1 cellular context compared by ENCODE assay signal in the genomic region with DNA sequence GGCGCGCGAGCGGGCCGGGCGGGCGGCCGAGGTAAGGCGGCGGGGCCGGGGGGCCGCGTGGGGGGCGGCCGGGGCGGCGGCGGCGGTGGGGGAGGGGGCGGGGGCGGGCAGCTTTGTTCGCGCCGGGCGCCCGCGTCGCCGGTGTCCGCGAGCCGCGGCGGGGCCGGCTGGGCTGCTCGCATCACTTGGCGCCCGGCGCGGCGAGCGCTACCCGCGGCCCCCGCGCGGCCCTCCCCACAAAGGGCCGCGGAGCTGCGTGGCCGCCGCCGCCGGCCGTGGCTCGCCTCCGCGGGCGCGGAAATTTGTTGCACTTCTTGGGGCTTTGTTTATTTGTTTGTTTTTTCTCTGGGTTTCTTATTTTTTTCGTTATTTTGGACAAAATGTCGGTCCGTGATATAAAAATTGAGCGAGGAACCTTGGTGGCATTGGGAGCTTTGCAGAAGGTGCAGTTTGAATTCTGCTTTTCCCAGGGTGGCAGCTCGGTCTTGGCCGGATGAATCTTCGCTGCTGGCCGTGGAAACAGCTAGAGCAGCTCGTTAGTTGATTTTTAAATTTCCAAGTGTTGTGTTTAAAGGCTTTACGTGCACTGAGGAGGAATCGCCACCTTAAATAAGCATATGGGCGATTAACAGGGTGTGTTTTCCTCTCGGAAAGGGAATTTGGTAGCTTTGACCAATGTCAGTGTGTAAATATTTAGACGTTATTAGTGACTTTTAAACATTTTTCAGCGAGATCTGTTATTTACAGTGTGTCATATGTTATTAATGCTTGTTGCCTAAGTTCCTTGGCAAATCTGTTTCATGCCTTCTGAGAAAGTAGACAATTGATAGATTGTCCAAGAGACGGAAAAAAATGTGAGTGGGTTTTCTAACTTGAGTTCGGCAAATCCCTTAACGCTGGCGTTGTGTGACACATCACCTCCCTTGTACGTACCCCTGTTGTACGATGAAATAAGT.
TF ChIP-seq lines count a peak whose summit lies in the region.

No MANE protein-coding gene starts in this region.

TF ChIP-seq in GM12878, 131 proteins besides CTCF, POLR2A, EP300 and RAD21 (continued from another document):
- TF ChIP-seq, protein P1, sequence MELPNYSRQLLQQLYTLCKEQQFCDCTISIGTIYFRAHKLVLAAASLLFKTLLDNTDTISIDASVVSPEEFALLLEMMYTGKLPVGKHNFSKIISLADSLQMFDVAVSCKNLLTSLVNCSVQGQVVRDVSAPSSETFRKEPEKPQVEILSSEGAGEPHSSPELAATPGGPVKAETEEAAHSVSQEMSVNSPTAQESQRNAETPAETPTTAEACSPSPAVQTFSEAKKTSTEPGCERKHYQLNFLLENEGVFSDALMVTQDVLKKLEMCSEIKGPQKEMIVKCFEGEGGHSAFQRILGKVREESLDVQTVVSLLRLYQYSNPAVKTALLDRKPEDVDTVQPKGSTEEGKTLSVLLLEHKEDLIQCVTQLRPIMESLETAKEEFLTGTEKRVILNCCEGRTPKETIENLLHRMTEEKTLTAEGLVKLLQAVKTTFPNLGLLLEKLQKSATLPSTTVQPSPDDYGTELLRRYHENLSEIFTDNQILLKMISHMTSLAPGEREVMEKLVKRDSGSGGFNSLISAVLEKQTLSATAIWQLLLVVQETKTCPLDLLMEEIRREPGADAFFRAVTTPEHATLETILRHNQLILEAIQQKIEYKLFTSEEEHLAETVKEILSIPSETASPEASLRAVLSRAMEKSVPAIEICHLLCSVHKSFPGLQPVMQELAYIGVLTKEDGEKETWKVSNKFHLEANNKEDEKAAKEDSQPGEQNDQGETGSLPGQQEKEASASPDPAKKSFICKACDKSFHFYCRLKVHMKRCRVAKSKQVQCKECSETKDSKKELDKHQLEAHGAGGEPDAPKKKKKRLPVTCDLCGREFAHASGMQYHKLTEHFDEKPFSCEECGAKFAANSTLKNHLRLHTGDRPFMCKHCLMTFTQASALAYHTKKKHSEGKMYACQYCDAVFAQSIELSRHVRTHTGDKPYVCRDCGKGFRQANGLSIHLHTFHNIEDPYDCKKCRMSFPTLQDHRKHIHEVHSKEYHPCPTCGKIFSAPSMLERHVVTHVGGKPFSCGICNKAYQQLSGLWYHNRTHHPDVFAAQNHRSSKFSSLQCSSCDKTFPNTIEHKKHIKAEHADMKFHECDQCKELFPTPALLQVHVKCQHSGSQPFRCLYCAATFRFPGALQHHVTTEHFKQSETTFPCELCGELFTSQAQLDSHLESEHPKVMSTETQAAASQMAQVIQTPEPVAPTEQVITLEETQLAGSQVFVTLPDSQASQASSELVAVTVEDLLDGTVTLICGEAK (IDR thresholded peaks at IDR 0.05; ENCODE audit: borderline replicate concordance), result peak; percentile 37; the same call in 1 of the 2 replicates
- TF ChIP-seq BMI1 (IDR thresholded peaks at IDR 0.05; ENCODE audit: borderline replicate concordance), result 0 out of 2 replicates have a peak, but pooled peaks have one; percentile 35
- TF ChIP-seq FOS (IDR thresholded peaks at IDR 0.05; ENCODE audit: borderline replicate concordance, extremely low read depth, insufficient read length), result no peak
- 0 out of 2 replicates have a peak, but pooled peaks have one; percentile 10 for TF ChIP-seq SMARCA5 (IDR thresholded peaks at IDR 0.05)
